8 cellular contexts compared by ENCODE assay signal in genomic region chr16:74984670-74985411, GRCh38. TPM values are rescaled to one million over a fixed set of nuclear protein-coding genes. Genes with fewer than 3 reads are reported as not detected.
DNase-seq lines count a peak whose midpoint lies in the region; ATAC-seq and TF ChIP-seq lines count a peak whose summit lies in the region.

Gene WDR59, minus strand, starts transcription at chr16:74985123. Its CDS starts 106 bp downstream, at chr16:74985017.

- H3K9me3 ChIP-seq in Panc1 (ENCODE audit: control insufficient read depth, insufficient read depth, low read depth, low read length) (no peaks in the 10 kb centered on the region), esophagus (ENCODE audit: control insufficient read depth in 2 of 2, insufficient read depth in 1 of 2, low read depth in 1 of 2, low read length in 1 of 2) (no peaks in the 10 kb centered on the region), muscle layer of colon (ENCODE audit: low read length) (no peaks in the 10 kb centered on the region)

- WGBS in esophagus, 2 donors, result 0 to 1% methylated on average over 58 to 61 of the region's 61 CpGs

- H3K4me3 Mint-ChIP-seq in activated T-cell treated with anti-CD3 and anti-CD28 coated beads, Interleukin-2, amount 50 U/mL, for 4 hours, result peak within 1 kb of the TSS; percentile 88

- H3K4me3 ChIP-seq in Panc1 (ENCODE audit: low read depth in 2 of 2, low read length in 2 of 2) (peak within 1 kb of the TSS; percentile 88 to 93), esophagus (ENCODE audit: low read depth in 1 of 2, low read length in 2 of 2) (peak within 1 kb of the TSS; percentile 85 to 99), muscle layer of colon (ENCODE audit: low read depth in 1 of 2, low read length in 2 of 2) (peak within 1 kb of the TSS; percentile 91 to 97)

- intact Hi-C loops in Panc1 (cut with micrococcal nuclease; ENCODE audit: unreplicated experiment), result no loop called here

- H3K27me3 ChIP-seq in Panc1 (ENCODE audit: control insufficient read depth, insufficient read depth, low read length) (no peaks in the 10 kb centered on the region), esophagus (ENCODE audit: control insufficient read depth in 1 of 2, insufficient read depth in 2 of 2, low read length in 2 of 2) (no peaks in the 10 kb centered on the region), muscle layer of colon (ENCODE audit: control insufficient read depth in 1 of 2, insufficient read depth in 2 of 2, low read length in 2 of 2) (no peaks in the 10 kb centered on the region)

- no peaks in the 10 kb centered on the region for H3K36me3 Mint-ChIP-seq in activated T-cell treated with anti-CD3 and anti-CD28 coated beads, Interleukin-2, amount 50 U/mL, for 4 hours (ENCODE audit: insufficient read depth)

- no peaks in the 10 kb centered on the region for H3K27me3 Mint-ChIP-seq in activated T-cell treated with anti-CD3 and anti-CD28 coated beads, Interleukin-2, amount 50 U/mL, for 4 hours (ENCODE audit: low read depth)

- BruUV-seq in Panc1 (replicated peaks; lab: Mats Ljungman, UMichigan), result TSS peak; percentile 92

- DNase-seq in DMS53 (lab: John Stamatoyannopoulos, UW) (peak; percentile 99), KG1 (lab: John Stamatoyannopoulos, UW) (peak; percentile 96), Panc1 (ENCODE audit: low read depth, low spot score) (peak; percentile 94)
- DNase-seq in activated T-cell treated with anti-CD3 and anti-CD28 coated beads, Interleukin-2, amount 50 U/mL, for 4 hours, result peak; percentile 98
- peak; percentile 97 for DNase-seq in stimulated activated CD8-positive, alpha-beta memory T cell treated with anti-CD3 and anti-CD28 coated beads, Interleukin-7, amount 100 ng/mL, for 24 hours (ENCODE audit: low read depth)

- in situ Hi-C loops in Panc1 (cut with HindIII; ENCODE audit: low pct_unique_long_range_greater_than_20kb, low sequenced_read_pairs), result no loop called here

- no peak for TF ChIP-seq CTCF in Panc1 (IDR thresholded peaks at IDR 0.05)

- H3K4me1 Mint-ChIP-seq in activated T-cell treated with anti-CD3 and anti-CD28 coated beads, Interleukin-2, amount 50 U/mL, for 4 hours (ENCODE audit: low read depth), result peaks cover 18% of the 10 kb centered on the region

- H3K36me3 ChIP-seq in Panc1 (ENCODE audit: control insufficient read depth, insufficient read depth, low read length) (no peaks in the 10 kb centered on the region; the same call in 1 of the 2 replicates), esophagus (ENCODE audit: control insufficient read depth in 2 of 2, insufficient read depth in 2 of 2, low read length in 1 of 2) (no peaks in the 10 kb centered on the region), muscle layer of colon (ENCODE audit: insufficient read depth, low read length) (no peaks in the 10 kb centered on the region)

- CTCF ChIA-PET in Panc1 (lab: Charles Lee), result interaction anchor here (0.5 to 1.2 kb wide), 7 partner anchors 12 to 257 kb away, joined by 3 to 17 read pairs (median 3); no protein-coding TSS in a partner anchor

- H3K4me1 ChIP-seq in Panc1 (ENCODE audit: control insufficient read depth, insufficient read depth, low read length) (no peaks in the 10 kb centered on the region), esophagus (ENCODE audit: control insufficient read depth in 2 of 2, insufficient read depth in 2 of 2, low read length in 1 of 2) (no peaks in the 10 kb centered on the region), muscle layer of colon (ENCODE audit: insufficient read depth, low read length) (no peaks in the 10 kb centered on the region)

- H3K27ac ChIP-seq in Panc1 (ENCODE audit: low read length) (peak within 1 kb of the TSS; percentile 79), esophagus (ENCODE audit: low read depth in 2 of 2, low read length in 1 of 2) (peak within 1 kb of the TSS; percentile 44 to 51), muscle layer of colon (ENCODE audit: low read depth, low read length) (peak within 1 kb of the TSS; percentile 85)

- H3K9ac ChIP-seq in muscle layer of colon (ENCODE audit: low read length), result peak within 1 kb of the TSS; percentile 82

- H3K9me3 Mint-ChIP-seq in activated T-cell treated with anti-CD3 and anti-CD28 coated beads, Interleukin-2, amount 50 U/mL, for 4 hours, result no peaks in the 10 kb centered on the region

- ATAC-seq in GM21723 (IDR thresholded peaks at IDR 0.05; ENCODE audit: unreplicated experiment) (peak; percentile 99), Panc1 (peak; percentile 100)
- ATAC-seq in activated T-cell treated with anti-CD3 and anti-CD28 coated beads, Interleukin-2, amount 50 U/mL, for 4 hours, result peak; percentile 99 to 100

- POLR2A ChIA-PET in Panc1 (lab: Charles Lee), result interaction anchor here (0.7 kb wide), 2 partner anchors 318 to 356 kb away, joined by 3 to 5 read pairs; no protein-coding TSS in a partner anchor

RNA-seq across cellular contexts. Expression of gene WDR59, which starts in this region (rescaled TPM):
- total RNA-seq in Panc1 (2021; ENCODE audit: unreplicated experiment), result 58.7 TPM
- polyA plus RNA-seq in Panc1 (2012; ENCODE audit: insufficient read length), result 42.7 TPM
- 10 to 100 TPM; 49.3 to 61.8 (median 58.4) TPM for total RNA-seq in activated T-cell treated with anti-CD3 and anti-CD28 coated beads, Interleukin-2, amount 50 U/mL, for 4 hours
- 10 to 100 TPM; 16.1 to 27.6 TPM for polyA plus RNA-seq in esophagus

Comparison
In these comparisons a context has a peak if more than half of its experiments do, and no peak if none do; other contexts are left out.
1. Peak in every context shown above with its lines: DNase-seq, ATAC-seq, H3K4me3 ChIP-seq and H3K27ac ChIP-seq.